19 cellular contexts compared by ENCODE assay signal in the genomic region with DNA sequence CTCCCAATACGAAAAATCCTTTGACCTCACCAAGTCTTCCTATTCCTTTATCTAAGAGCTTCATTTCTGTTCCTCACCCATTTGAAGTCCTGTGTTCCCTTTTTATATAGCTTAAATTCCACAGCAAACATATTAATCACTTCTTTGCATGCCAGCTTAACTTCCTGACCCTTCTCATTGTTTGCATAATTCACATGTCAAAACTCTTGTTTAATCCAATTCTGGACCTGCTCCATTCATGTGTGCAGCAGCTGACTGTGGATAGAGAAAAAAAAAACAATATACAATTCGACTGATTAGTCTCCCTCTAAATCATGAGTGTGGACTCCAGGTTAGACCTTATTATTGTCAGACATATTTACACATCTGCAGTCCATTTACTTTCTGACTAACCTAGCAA.
A peak's percentile ranks its signal among the peaks of the same experiment; 100 is the strongest.
DNase-seq lines count a peak whose midpoint lies in the region; ATAC-seq and TF ChIP-seq lines count a peak whose summit lies in the region.
"Had no signal": no experiment of that assay in that cellular context is flagged by ENCODE, and none has a peak within 500 bp of the region (broad histone marks: within the 10 kb centered on the region; RNA-seq: fewer than 3 reads in every experiment).

No MANE protein-coding gene starts in this region.

- H2AFZ ChIP-seq in PC-3 (ENCODE audit: low read length), result no peak overlapping the region
- H2AFZ ChIP-seq in OCI-LY7 (ENCODE audit: low read length), result no peak overlapping the region
- H2AFZ ChIP-seq: GM23338 had no signal

- CTCF ChIA-PET in PC-3 (lab: Charles Lee) (no interaction called here), OCI-LY7 (lab: Charles Lee; ENCODE audit: unreplicated experiment) (no interaction called here)

- H3K79me2 ChIP-seq in PC-3 (ENCODE audit: low read length) (no peaks in the 10 kb centered on the region), OCI-LY7 (ENCODE audit: insufficient read depth, low read depth, low read length) (no peaks in the 10 kb centered on the region)

- no peak for ATAC-seq in PC-3
- ATAC-seq: A549, GM23338, HCT116, HepG2 had no signal

- H3K9me2 ChIP-seq in PC-3 (replicated peaks; ENCODE audit: low read length), result no peaks in the 10 kb centered on the region
- H3K9me2 ChIP-seq in OCI-LY7 (ENCODE audit: insufficient read depth, low read length), result no peaks in the 10 kb centered on the region

- no TSS peak for BruUV-seq in PC-3 (replicated peaks; lab: Mats Ljungman, UMichigan)
- no TSS peak for BruUV-seq in OCI-LY7 (replicated peaks; lab: Mats Ljungman, UMichigan)

- peak; percentile 50 for DNase-seq in DMS53 (lab: John Stamatoyannopoulos, UW)
- DNase-seq in DMS53 treated with DMSO at 0.1 percent for 48 hours (lab: John Stamatoyannopoulos, UW; ENCODE audit: unreplicated experiment), result no peak
- peak; percentile 30 for DNase-seq in PC-3
- peak; percentile 10 for DNase-seq in fibroblast of the conjunctiva (ENCODE audit: low read depth)
- DNase-seq in tibial artery, result no peak
- DNase-seq in HPDE6-E6E7 (ENCODE audit: extremely low spot score), result no peak
- DNase-seq in OCI-LY7 (ENCODE audit: low spot score), result no peak
- DNase-seq: AML-193; Caco-2; CD4-positive, alpha-beta T cell; DMS79 treated with DMSO at 0.1 percent for 48 hours; GF-D8; HFFc6 had no signal

- POLR2A ChIA-PET in PC-3 (lab: Charles Lee; ENCODE audit: unreplicated experiment) (no interaction called here), OCI-LY7 (lab: Charles Lee) (interaction anchor here (0.6 to 1.5 kb wide), 2 partner anchors 17 to 1138 kb away, joined by 3 read pairs; no protein-coding TSS in a partner anchor)

- no peak overlapping the region for H3K27ac ChIP-seq in PC-3 (ENCODE audit: low read length)
- H3K27ac ChIP-seq in tibial artery, result no peak overlapping the region
- H3K27ac ChIP-seq in OCI-LY7 (ENCODE audit: low read depth, low read length, poor library complexity, severe bottlenecking), result no peak overlapping the region
- H3K27ac ChIP-seq: 22Rv1, A549, C4-2B had no signal

- intact Hi-C loops in PC-3 (cut with micrococcal nuclease) (no loop called here), tibial artery (cut with DNase I; ENCODE audit: low total_unique reads) (no loop called here), OCI-LY7 (cut with micrococcal nuclease; ENCODE audit: unreplicated experiment) (no loop called here)

- no peak overlapping the region for H3K4me3 ChIP-seq in PC-3 (ENCODE audit: low read length)
- H3K4me3 ChIP-seq in tibial artery, result no peak overlapping the region
- no peak overlapping the region for H3K4me3 ChIP-seq in OCI-LY7 (ENCODE audit: low read depth, low read length, poor library complexity, severe bottlenecking)
- H3K4me3 ChIP-seq: A549, GM23338 had no signal

- H3K27me3 ChIP-seq in PC-3 (ENCODE audit: low read length) (no peaks in the 10 kb centered on the region), tibial artery (no peaks in the 10 kb centered on the region)

- H4K20me1 ChIP-seq in PC-3 (ENCODE audit: low read length) (no peaks in the 10 kb centered on the region), OCI-LY7 (ENCODE audit: insufficient read depth, low read length) (no peaks in the 10 kb centered on the region)

- H3K4me2 ChIP-seq in PC-3 (ENCODE audit: low read length), result no peak overlapping the region
- no peak overlapping the region for H3K4me2 ChIP-seq in OCI-LY7 (ENCODE audit: low read length)
- H3K4me2 ChIP-seq: A549, GM23338 had no signal

- H3K9me3 ChIP-seq in PC-3 (ENCODE audit: low read length), result no peaks in the 10 kb centered on the region
- no peaks in the 10 kb centered on the region for H3K9me3 ChIP-seq in tibial artery
- H3K9me3 ChIP-seq in OCI-LY7 (ENCODE audit: low read length), result no peaks in the 10 kb centered on the region
- H3K9me3 ChIP-seq: A549, Caco-2 had no signal

- no peaks in the 10 kb centered on the region for H3F3A ChIP-seq in PC-3 (ENCODE audit: low read length, unreplicated experiment)

- no peaks in the 10 kb centered on the region for H3K36me3 ChIP-seq in PC-3 (ENCODE audit: low read depth, low read length)
- no peaks in the 10 kb centered on the region for H3K36me3 ChIP-seq in tibial artery
- no peaks in the 10 kb centered on the region for H3K36me3 ChIP-seq in OCI-LY7 (ENCODE audit: insufficient read depth, low read length)

- TF ChIP-seq CTCF in PC-3 (conservative IDR thresholded peaks at IDR 0.05; ENCODE audit: low read depth, low read length), result no peak
- no peak for TF ChIP-seq CTCF in tibial artery (IDR thresholded peaks at IDR 0.05)
- no peak for TF ChIP-seq CTCF in OCI-LY7 (conservative IDR thresholded peaks at IDR 0.05; ENCODE audit: low read length)

- no peak overlapping the region for H3K9ac ChIP-seq in PC-3 (ENCODE audit: low read length)

- no peaks in the 10 kb centered on the region for H3K4me1 ChIP-seq in PC-3 (ENCODE audit: insufficient read depth, low read length)
- no peaks in the 10 kb centered on the region for H3K4me1 ChIP-seq in tibial artery
- H3K4me1 ChIP-seq in OCI-LY7 (ENCODE audit: insufficient read depth, low read length, poor library complexity, severe bottlenecking), result no peaks in the 10 kb centered on the region
- H3K4me1 ChIP-seq: A549, Caco-2 had no signal

Comparison
In these comparisons a context has a peak if more than half of its experiments do, and no peak if none do; other contexts are left out.
1. DNase-seq: peak in DMS53 (single experiment), PC-3 (single experiment) and fibroblast of the conjunctiva (single experiment); none in DMS53 treated with DMSO at 0.1 percent for 48 hours (single experiment), tibial artery (0 of 2), HPDE6-E6E7 (single experiment) and OCI-LY7 (single experiment).